13 cellular contexts compared by ENCODE assay signal in genomic region chr7:154841731-154842331, GRCh38.
DNase-seq lines count a peak whose midpoint lies in the region; ATAC-seq lines count a peak whose summit lies in the region.
"Had no signal": no experiment of that assay in that cellular context is flagged by ENCODE, and none has a peak within 500 bp of the region (broad histone marks: within the 10 kb centered on the region; RNA-seq: fewer than 3 reads in every experiment).

No MANE protein-coding gene starts in this region.

- intact Hi-C loops in left cardiac atrium (cut with DNase I), result no loop called here

- no peak for ATAC-seq in left cardiac atrium
- no peak for ATAC-seq in GM21367 (IDR thresholded peaks at IDR 0.05; ENCODE audit: unreplicated experiment)

- peak; percentile 74 for DNase-seq in DMS153 (lab: John Stamatoyannopoulos, UW)
- DNase-seq in NCI-H187 treated with DMSO at 0.1 percent for 48 hours (lab: John Stamatoyannopoulos, UW), result peak; percentile 28
- peak; percentile 66 for DNase-seq in SK-N-DZ (ENCODE audit: low spot score)
- peak; percentile 12 for DNase-seq in myocyte (ENCODE audit: low read depth)
- no peak for DNase-seq in NCI-H82 treated with DMSO at 0.1 percent for 48 hours (lab: John Stamatoyannopoulos, UW; ENCODE audit: unreplicated experiment)
- no peak for DNase-seq in HPDE6-E6E7 (ENCODE audit: extremely low spot score)
- DNase-seq in left cardiac atrium, result no peak
- DNase-seq: activated CD4-positive, alpha-beta memory T cell treated with anti-CD3 and anti-CD28 coated beads, Interleukin-2, amount 10 ng/mL, durations not matched to agents 7 days and 5 days; DMS53; NCI-H510A treated with DMSO at 0.1 percent for 48 hours; stimulated activated CD4-positive, alpha-beta T cell treated with anti-CD3 and anti-CD28 coated beads, Interleukin-4, amount 100 ng/mL, for 1 hour; uterus had no signal

Comparison
In these comparisons a context has a peak if more than half of its experiments do, and no peak if none do; other contexts are left out.
1. DNase-seq: peak in DMS153 (single experiment), NCI-H187 treated with DMSO at 0.1 percent for 48 hours (single experiment), SK-N-DZ (single experiment) and myocyte (single experiment); none in NCI-H82 treated with DMSO at 0.1 percent for 48 hours (single experiment), HPDE6-E6E7 (single experiment) and left cardiac atrium (single experiment).